8 cellular contexts compared by ENCODE assay signal in the genomic region with DNA sequence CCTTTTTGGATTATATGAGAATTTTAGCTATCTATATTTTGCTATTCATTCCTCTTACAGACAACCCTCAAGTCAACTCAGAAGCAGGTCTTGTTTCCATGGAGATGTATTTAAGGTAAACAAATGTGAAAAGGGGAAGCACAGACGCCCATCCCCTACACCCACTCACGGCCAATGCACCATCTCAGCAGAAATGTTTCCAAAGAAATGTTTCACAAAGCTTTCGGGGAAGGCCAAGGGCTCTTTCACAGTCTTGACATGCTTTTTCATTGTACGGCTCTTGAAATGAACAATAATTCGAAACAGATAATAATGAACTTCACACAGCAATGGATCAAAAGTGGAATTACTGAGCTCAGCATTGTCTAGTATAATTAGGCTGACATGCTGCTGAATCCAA.
A peak's percentile ranks its signal among the peaks of the same experiment; 100 is the strongest.
DNase-seq lines count a peak whose midpoint lies in the region; ATAC-seq and TF ChIP-seq lines count a peak whose summit lies in the region.

No MANE protein-coding gene starts in this region.

- peak; percentile 29 for ATAC-seq in CD8-positive, alpha-beta T cell
- peak; percentile 70 for ATAC-seq in HG03521 (IDR thresholded peaks at IDR 0.05; ENCODE audit: unreplicated experiment)

- in situ Hi-C loops in ACHN (cut with HindIII; ENCODE audit: low pct_ligation_motif_present, low pct_unique_long_range_greater_than_20kb, low sequenced_read_pairs), result no loop called here

- H3K4me1 Mint-ChIP-seq in CD8-positive, alpha-beta T cell (ENCODE audit: low read depth), result peaks cover 6% of the 10 kb centered on the region
- H3K4me1 Mint-ChIP-seq in activated T-helper 1 cell treated with anti-CD3 and anti-CD28 coated beads, Interleukin-12 subunit alpha, Interleukin-12 subunit beta, Interleukin-2, Interleukin-4 antibody, amounts not matched to agents 30 ng/mL and 10 ng/mL and 1 ng/mL, durations not matched to agents 14 hours and 24 hours and 36 hours (ENCODE audit: low read depth), result peaks cover 87% of the 10 kb centered on the region

- DNase-seq in CD8-positive, alpha-beta T cell, result no peak
- peak; percentile 82 for DNase-seq in GM20000 (ENCODE audit: low spot score)
- DNase-seq in activated T-helper 1 cell treated with anti-CD3 and anti-CD28 coated beads, Interleukin-12 subunit alpha, Interleukin-12 subunit beta, Interleukin-2, Interleukin-4 antibody, amounts not matched to agents 30 ng/mL and 10 ng/mL and 1 ng/mL, durations not matched to agents 14 hours and 24 hours and 36 hours (ENCODE audit: low spot score), result peak; percentile 60
- peak; percentile 66 for DNase-seq in pons (ENCODE audit: low spot score)
- no peak for DNase-seq in inferior parietal cortex (ENCODE audit: extremely low spot score)
- DNase-seq in ACHN, result no peak
- DNase-seq in cerebellar cortex (ENCODE audit: low spot score), result no peak

- H3K4me1 ChIP-seq in CD8-positive, alpha-beta T cell (ENCODE audit: insufficient read depth, low read length), result no peaks in the 10 kb centered on the region

- H3K27me3 ChIP-seq in CD8-positive, alpha-beta T cell (ENCODE audit: insufficient read depth, low read length), result no peaks in the 10 kb centered on the region

- no peaks in the 10 kb centered on the region for H3K9me3 Mint-ChIP-seq in CD8-positive, alpha-beta T cell
- peaks cover 33% of the 10 kb centered on the region for H3K9me3 Mint-ChIP-seq in activated T-helper 1 cell treated with anti-CD3 and anti-CD28 coated beads, Interleukin-12 subunit alpha, Interleukin-12 subunit beta, Interleukin-2, Interleukin-4 antibody, amounts not matched to agents 30 ng/mL and 10 ng/mL and 1 ng/mL, durations not matched to agents 14 hours and 24 hours and 36 hours

- no peaks in the 10 kb centered on the region for H3K9me3 ChIP-seq in CD8-positive, alpha-beta T cell (ENCODE audit: low read length)

- H3K27ac Mint-ChIP-seq in CD8-positive, alpha-beta T cell, result no peak overlapping the region
- peak overlapping the region; percentile 92 for H3K27ac Mint-ChIP-seq in activated T-helper 1 cell treated with anti-CD3 and anti-CD28 coated beads, Interleukin-12 subunit alpha, Interleukin-12 subunit beta, Interleukin-2, Interleukin-4 antibody, amounts not matched to agents 30 ng/mL and 10 ng/mL and 1 ng/mL, durations not matched to agents 14 hours and 24 hours and 36 hours

- no peak overlapping the region for H3K4me3 ChIP-seq in CD8-positive, alpha-beta T cell (ENCODE audit: low read depth, low read length)

- no peaks in the 10 kb centered on the region for H3K27me3 Mint-ChIP-seq in CD8-positive, alpha-beta T cell (ENCODE audit: low read depth)
- H3K27me3 Mint-ChIP-seq in activated T-helper 1 cell treated with anti-CD3 and anti-CD28 coated beads, Interleukin-12 subunit alpha, Interleukin-12 subunit beta, Interleukin-2, Interleukin-4 antibody, amounts not matched to agents 30 ng/mL and 10 ng/mL and 1 ng/mL, durations not matched to agents 14 hours and 24 hours and 36 hours (ENCODE audit: insufficient read depth), result no peaks in the 10 kb centered on the region

- H3K36me3 ChIP-seq in CD8-positive, alpha-beta T cell (ENCODE audit: insufficient read depth, low read length), result no peaks in the 10 kb centered on the region

- intact Hi-C loops in CD8-positive, alpha-beta T cell (cut with DNase I, micrococcal nuclease), result no loop called here
- intact Hi-C loops in activated T-helper 1 cell treated with anti-CD3 and anti-CD28 coated beads, Interleukin-12 subunit alpha, Interleukin-12 subunit beta, Interleukin-2, Interleukin-4 antibody, amounts not matched to agents 30 ng/mL and 10 ng/mL and 1 ng/mL, durations not matched to agents 14 hours and 24 hours and 36 hours (cut with micrococcal nuclease), result loop anchor here (1.0 to 2.0 kb wide), 15 partner anchors 8 to 812 kb away; a partner anchor contains a TSS

- no peaks in the 10 kb centered on the region for H3K36me3 Mint-ChIP-seq in CD8-positive, alpha-beta T cell
- peaks cover 37% of the 10 kb centered on the region for H3K36me3 Mint-ChIP-seq in activated T-helper 1 cell treated with anti-CD3 and anti-CD28 coated beads, Interleukin-12 subunit alpha, Interleukin-12 subunit beta, Interleukin-2, Interleukin-4 antibody, amounts not matched to agents 30 ng/mL and 10 ng/mL and 1 ng/mL, durations not matched to agents 14 hours and 24 hours and 36 hours (ENCODE audit: low read depth)

- H3K27ac ChIP-seq in CD8-positive, alpha-beta T cell (ENCODE audit: low read depth, low read length), result no peak overlapping the region

- CTCF ChIA-PET in CD8-positive, alpha-beta T cell (lab: Charles Lee), result interaction anchor here (0.7 to 1.2 kb wide), 3 partner anchors 12 to 87 kb away, joined by 3 to 4 read pairs (median 4); no protein-coding TSS in a partner anchor

- TF ChIP-seq CTCF in CD8-positive, alpha-beta T cell (IDR thresholded peaks at IDR 0.05), result no peak
- no peak for TF ChIP-seq CTCF in GM20000 (IDR thresholded peaks at IDR 0.05; ENCODE audit: extremely low read depth, missing control alignments)

- POLR2A ChIA-PET in CD8-positive, alpha-beta T cell (lab: Charles Lee), result no interaction called here

- H3K4me3 Mint-ChIP-seq in CD8-positive, alpha-beta T cell, result no peak overlapping the region
- peak overlapping the region; percentile 64 for H3K4me3 Mint-ChIP-seq in activated T-helper 1 cell treated with anti-CD3 and anti-CD28 coated beads, Interleukin-12 subunit alpha, Interleukin-12 subunit beta, Interleukin-2, Interleukin-4 antibody, amounts not matched to agents 30 ng/mL and 10 ng/mL and 1 ng/mL, durations not matched to agents 14 hours and 24 hours and 36 hours

Comparison
In these comparisons a context has a peak if more than half of its experiments do, and no peak if none do; other contexts are left out.
1. DNase-seq: peak in GM20000 (single experiment), activated T-helper 1 cell treated with anti-CD3 and anti-CD28 coated beads, Interleukin-12 subunit alpha, Interleukin-12 subunit beta, Interleukin-2, Interleukin-4 antibody, amounts not matched to agents 30 ng/mL and 10 ng/mL and 1 ng/mL, durations not matched to agents 14 hours and 24 hours and 36 hours (single experiment) and pons (single experiment); none in CD8-positive, alpha-beta T cell (0 of 7), inferior parietal cortex (single experiment), ACHN (single experiment) and cerebellar cortex (single experiment).